In genomic region chr6:108293527-108294296, GRCh38 we compare ENCODE assay signal across 8 cellular contexts. TPM values are rescaled to one million over a fixed set of nuclear protein-coding genes. Genes with fewer than 3 reads are reported as not detected.
DNase-seq lines count a peak whose midpoint lies in the region; ATAC-seq and TF ChIP-seq lines count a peak whose summit lies in the region.

No MANE protein-coding gene starts in this region.

- H4K20me1 ChIP-seq in OCI-LY1 (ENCODE audit: insufficient read depth, low read length) (no peaks in the 10 kb centered on the region), neural progenitor cell (ENCODE audit: low read depth) (no peaks in the 10 kb centered on the region)

- H3K9me2 ChIP-seq in OCI-LY1 (ENCODE audit: low read depth, low read length) = no peaks in the 10 kb centered on the region

- H3K9me3 Mint-ChIP-seq in Calu3 (ENCODE audit: low read depth, unreplicated experiment) = no peaks in the 10 kb centered on the region
- H3K9me3 Mint-ChIP-seq in neural progenitor cell = no peaks in the 10 kb centered on the region

- H3F3A ChIP-seq in OCI-LY1 (ENCODE audit: insufficient read depth, low read length) (peaks cover 4% of the 10 kb centered on the region; the same call in 1 of the 2 replicates), neural progenitor cell (ENCODE audit: low read depth) (peaks cover 8% of the 10 kb centered on the region)

- H3K27ac Mint-ChIP-seq in Calu3 (ENCODE audit: unreplicated experiment) = no peak overlapping the region
- H3K27ac Mint-ChIP-seq in neural progenitor cell = no peak overlapping the region

- DNase-seq in Calu3 (no peak), neural progenitor cell (ENCODE audit: low spot score) (no peak), mucosa of gallbladder (ENCODE audit: low spot score) (no peak)

- TF ChIP-seq CTCF in Calu3 (IDR thresholded peaks at IDR 0.05; ENCODE audit: unreplicated experiment) (no peak), OCI-LY1 (IDR thresholded peaks at IDR 0.05; ENCODE audit: low read length) (no peak), neural progenitor cell (IDR thresholded peaks at IDR 0.05) (no peak)

- H3K27ac ChIP-seq in OCI-LY1 (ENCODE audit: low read depth, low read length, poor library complexity, severe bottlenecking) (peak overlapping the region; percentile 90), duodenal mucosa (ENCODE audit: low read depth, low read length) (no peak overlapping the region), neural progenitor cell (no peak overlapping the region)

- H3K27me3 ChIP-seq in OCI-LY1 (ENCODE audit: insufficient read depth, low read length) = no peaks in the 10 kb centered on the region
- H3K27me3 ChIP-seq in duodenal mucosa (ENCODE audit: control insufficient read depth in 1 of 2, insufficient read depth in 2 of 2, low read length in 2 of 2) = no peaks in the 10 kb centered on the region
- H3K27me3 ChIP-seq in neural progenitor cell = no peaks in the 10 kb centered on the region

- H3K36me3 Mint-ChIP-seq in Calu3 (ENCODE audit: insufficient read depth, unreplicated experiment) (peaks cover 18% of the 10 kb centered on the region), neural progenitor cell (no peaks in the 10 kb centered on the region)

- H3K4me1 Mint-ChIP-seq in Calu3 (ENCODE audit: low read depth, unreplicated experiment) = peaks cover 4% of the 10 kb centered on the region
- H3K4me1 Mint-ChIP-seq in neural progenitor cell = peaks cover 11% of the 10 kb centered on the region

- H2AFZ ChIP-seq in OCI-LY1 (ENCODE audit: low read length) (peak overlapping the region; percentile 53), neural progenitor cell (replicated peaks) (peak overlapping the region; percentile 99)

- H3K36me3 ChIP-seq in OCI-LY1 (ENCODE audit: insufficient read depth, low read length) (no peaks in the 10 kb centered on the region), duodenal mucosa (ENCODE audit: control insufficient read depth in 1 of 2, insufficient read depth in 2 of 2, low read length in 2 of 2) (no peaks in the 10 kb centered on the region), neural progenitor cell (no peaks in the 10 kb centered on the region)

- peaks cover 18% of the 10 kb centered on the region for H3K4me1 ChIP-seq in OCI-LY1 (ENCODE audit: insufficient read depth, low read length, severe bottlenecking)
- H3K4me1 ChIP-seq in duodenal mucosa (ENCODE audit: control insufficient read depth in 1 of 2, insufficient read depth in 2 of 2, low read length in 2 of 2) = peaks cover 0 to 10% of the 10 kb centered on the region in 2 donors
- H3K4me1 ChIP-seq in neural progenitor cell = peaks cover 10% of the 10 kb centered on the region

- H3K79me2 ChIP-seq in OCI-LY1 (ENCODE audit: insufficient read depth, low read length) (0 out of 2 replicates have a peak, but pooled peaks cover 8% of the 10 kb centered on the region), neural progenitor cell (ENCODE audit: low read depth) (peaks cover 4% of the 10 kb centered on the region)

- H3K4me3 ChIP-seq in OCI-LY1 (ENCODE audit: low read depth, low read length, poor library complexity, severe bottlenecking) (peak overlapping the region; percentile 82), duodenal mucosa (ENCODE audit: low read depth in 1 of 2, low read length in 2 of 2) (peak overlapping the region; percentile 98 to 100), neural progenitor cell (peak overlapping the region; percentile 84)

- CTCF ChIA-PET in Calu3 (lab: Charles Lee) = no interaction called here

- H3K27me3 Mint-ChIP-seq in Calu3 (ENCODE audit: unreplicated experiment) (no peaks in the 10 kb centered on the region), neural progenitor cell (ENCODE audit: insufficient read depth, low read depth) (peaks cover 13% of the 10 kb centered on the region)

- intact Hi-C loops in Calu3 (cut with micrococcal nuclease; ENCODE audit: unreplicated experiment) = no loop called here

- H3K4me2 ChIP-seq in OCI-LY1 (ENCODE audit: low read length) = peak overlapping the region; percentile 87
- peak overlapping the region; percentile 93 for H3K4me2 ChIP-seq in neural progenitor cell

- H3K9ac ChIP-seq in OCI-LY1 (ENCODE audit: low read length) (peak overlapping the region; percentile 92), duodenal mucosa (ENCODE audit: low read depth in 1 of 2, low read length in 2 of 2) (peak overlapping the region; percentile 99), neural progenitor cell (no peak overlapping the region)

- H3K9me3 ChIP-seq in OCI-LY1 (ENCODE audit: low read length) = no peaks in the 10 kb centered on the region
- no peaks in the 10 kb centered on the region for H3K9me3 ChIP-seq in duodenal mucosa (ENCODE audit: control insufficient read depth in 1 of 2, low read length in 2 of 2)
- no peaks in the 10 kb centered on the region for H3K9me3 ChIP-seq in neural progenitor cell (ENCODE audit: low read depth)

- no TSS peak for BruUV-seq in Calu3 (replicated peaks; lab: Mats Ljungman, UMichigan)

- peak overlapping the region; percentile 94 for H3K4me3 Mint-ChIP-seq in Calu3 (ENCODE audit: low read depth, unreplicated experiment)
- peak overlapping the region; percentile 97 for H3K4me3 Mint-ChIP-seq in neural progenitor cell

- ATAC-seq in GM21515 (IDR thresholded peaks at IDR 0.05; ENCODE audit: unreplicated experiment) = no peak
- ATAC-seq in GM21723 (IDR thresholded peaks at IDR 0.05; ENCODE audit: unreplicated experiment) = no peak
- ATAC-seq in HG02840 (IDR thresholded peaks at IDR 0.05; ENCODE audit: low FRiP score, unreplicated experiment) = no peak

RNA-seq across cellular contexts. Expression of gene AFG1L, which starts 1.1 kb away (rescaled TPM):
- total RNA-seq in Calu3 (2022) (7.1 and 7.7 TPM in 2 replicates), neural progenitor cell (ENCODE audit: low replicate concordance) (2.9 and 8.3 TPM in 2 replicates), mucosa of gallbladder (8.0 TPM)

RNA-seq across cellular contexts. Expression of gene SNX3, which starts 32.9 kb away (rescaled TPM):
- total RNA-seq in Calu3 (2022) (132 and 158 TPM in 2 replicates), neural progenitor cell (ENCODE audit: low replicate concordance) (67.8 and 122 TPM in 2 replicates), mucosa of gallbladder (142 TPM)
